Comparison of ENCODE assay signal across 8 cellular contexts in genomic region chr3:88058593-88059379, GRCh38. TPM values are rescaled to one million over a fixed set of nuclear protein-coding genes. Genes with fewer than 3 reads are reported as not detected.
DNase-seq lines count a peak whose midpoint lies in the region; ATAC-seq and TF ChIP-seq lines count a peak whose summit lies in the region.

A gene with protein sequence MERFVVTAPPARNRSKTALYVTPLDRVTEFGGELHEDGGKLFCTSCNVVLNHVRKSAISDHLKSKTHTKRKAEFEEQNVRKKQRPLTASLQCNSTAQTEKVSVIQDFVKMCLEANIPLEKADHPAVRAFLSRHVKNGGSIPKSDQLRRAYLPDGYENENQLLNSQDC (minus strand): TSS chr3:88059005. CDS start chr3:88055976, 3,029 bp downstream.
ZNF654 (plus strand) TSS chr3:88059255; CDS start chr3:88059320, 65 bp downstream.

- no peaks in the 10 kb centered on the region; the same call in 1 of the 2 replicates for H3K4me1 ChIP-seq in Panc1 (ENCODE audit: control insufficient read depth, insufficient read depth, low read length)
- no peaks in the 10 kb centered on the region for H3K4me1 ChIP-seq in esophagus (ENCODE audit: control insufficient read depth in 2 of 2, insufficient read depth in 2 of 2, low read length in 1 of 2)
- H3K4me1 ChIP-seq in mucosa of stomach (ENCODE audit: control insufficient read depth, insufficient read depth, low read length): no peaks in the 10 kb centered on the region

- H3K4me3 ChIP-seq in Panc1 (ENCODE audit: low read depth in 2 of 2, low read length in 2 of 2): peak within 1 kb of the TSS; percentile 65 to 94
- H3K4me3 ChIP-seq in esophagus (ENCODE audit: low read depth in 1 of 2, low read length in 2 of 2): peak within 1 kb of the TSS; percentile 84 to 94
- H3K4me3 ChIP-seq in mucosa of stomach (ENCODE audit: low read length): peak within 1 kb of the TSS; percentile 93

- H3K9ac ChIP-seq in mucosa of stomach (ENCODE audit: low read length): peak within 1 kb of the TSS; percentile 94

- peak within 1 kb of the TSS; percentile 98 for H3K4me3 Mint-ChIP-seq in activated T-cell treated with anti-CD3 and anti-CD28 coated beads, Interleukin-2, amount 50 U/mL, for 4 hours

- 0% methylated on average over 65 to 76 of the region's 76 CpGs for WGBS in esophagus, 2 donors

- no TSS peak for BruUV-seq in Panc1 (replicated peaks; lab: Mats Ljungman, UMichigan)

- in situ Hi-C loops in Panc1 (cut with HindIII; ENCODE audit: low pct_unique_long_range_greater_than_20kb, low sequenced_read_pairs): no loop called here

- ATAC-seq in GM21723 (IDR thresholded peaks at IDR 0.05; ENCODE audit: unreplicated experiment): peak; percentile 94
- ATAC-seq in Panc1: peak; percentile 96
- peak; percentile 93 to 94 for ATAC-seq in activated T-cell treated with anti-CD3 and anti-CD28 coated beads, Interleukin-2, amount 50 U/mL, for 4 hours

- intact Hi-C loops in Panc1 (cut with micrococcal nuclease; ENCODE audit: unreplicated experiment): no loop called here

- DNase-seq in DMS53 (lab: John Stamatoyannopoulos, UW) (peak; percentile 93), KG1 (lab: John Stamatoyannopoulos, UW) (peak; percentile 95), Panc1 (ENCODE audit: low read depth, low spot score) (peak; percentile 88)
- peak; percentile 99 for DNase-seq in activated T-cell treated with anti-CD3 and anti-CD28 coated beads, Interleukin-2, amount 50 U/mL, for 4 hours
- peak; percentile 98 for DNase-seq in stimulated activated CD8-positive, alpha-beta memory T cell treated with anti-CD3 and anti-CD28 coated beads, Interleukin-7, amount 100 ng/mL, for 1 hour (ENCODE audit: low read depth in 2 of 2)

- no peak for TF ChIP-seq CTCF in Panc1 (IDR thresholded peaks at IDR 0.05)

- H3K36me3 Mint-ChIP-seq in activated T-cell treated with anti-CD3 and anti-CD28 coated beads, Interleukin-2, amount 50 U/mL, for 4 hours (ENCODE audit: insufficient read depth): peaks cover 20% of the 10 kb centered on the region

- H3K9me3 ChIP-seq in Panc1 (ENCODE audit: control insufficient read depth, insufficient read depth, low read depth, low read length) (no peaks in the 10 kb centered on the region), esophagus (ENCODE audit: control insufficient read depth in 2 of 2, insufficient read depth in 1 of 2, low read depth in 1 of 2, low read length in 1 of 2) (no peaks in the 10 kb centered on the region), mucosa of stomach (ENCODE audit: control insufficient read depth, low read length) (no peaks in the 10 kb centered on the region)

- no peaks in the 10 kb centered on the region for H3K27me3 Mint-ChIP-seq in activated T-cell treated with anti-CD3 and anti-CD28 coated beads, Interleukin-2, amount 50 U/mL, for 4 hours (ENCODE audit: low read depth)

- H3K27ac ChIP-seq in Panc1 (ENCODE audit: low read length): peak within 1 kb of the TSS; percentile 89
- H3K27ac ChIP-seq in esophagus (ENCODE audit: low read depth in 2 of 2, low read length in 1 of 2): peak within 1 kb of the TSS; percentile 98 to 99

- POLR2A ChIA-PET in Panc1 (lab: Charles Lee): interaction anchor here (0.6 kb wide), 2 partner anchors 22 to 636 kb away, joined by 3 to 4 read pairs; no protein-coding TSS in a partner anchor

- H3K4me1 Mint-ChIP-seq in activated T-cell treated with anti-CD3 and anti-CD28 coated beads, Interleukin-2, amount 50 U/mL, for 4 hours (ENCODE audit: low read depth): peaks cover 58% of the 10 kb centered on the region

- H3K9me3 Mint-ChIP-seq in activated T-cell treated with anti-CD3 and anti-CD28 coated beads, Interleukin-2, amount 50 U/mL, for 4 hours: no peaks in the 10 kb centered on the region

- H3K36me3 ChIP-seq in Panc1 (ENCODE audit: control insufficient read depth, insufficient read depth, low read length) (peaks cover 24% of the 10 kb centered on the region), esophagus (ENCODE audit: control insufficient read depth in 2 of 2, insufficient read depth in 2 of 2, low read length in 1 of 2) (peaks cover 0 to 4% of the 10 kb centered on the region in 2 donors), mucosa of stomach (ENCODE audit: control insufficient read depth, insufficient read depth, low read length) (no peaks in the 10 kb centered on the region)

- CTCF ChIA-PET in Panc1 (lab: Charles Lee): no interaction called here

- H3K27me3 ChIP-seq in Panc1 (ENCODE audit: control insufficient read depth, insufficient read depth, low read length) (no peaks in the 10 kb centered on the region), esophagus (ENCODE audit: control insufficient read depth in 1 of 2, insufficient read depth in 2 of 2, low read length in 2 of 2) (no peaks in the 10 kb centered on the region), mucosa of stomach (ENCODE audit: control insufficient read depth, insufficient read depth, low read length) (no peaks in the 10 kb centered on the region)

RNA-seq across cellular contexts. Expression of the first gene that starts in this region (rescaled TPM):
- 47.2 TPM for total RNA-seq in Panc1 (2021; ENCODE audit: unreplicated experiment)
- 26.4 TPM for polyA plus RNA-seq in Panc1 (2012; ENCODE audit: insufficient read length)
- 10 to 100 TPM; 51.9 to 62.6 (median 58.7) TPM for total RNA-seq in activated T-cell treated with anti-CD3 and anti-CD28 coated beads, Interleukin-2, amount 50 U/mL, for 4 hours
- polyA plus RNA-seq in esophagus: 10 to 100 TPM; 17.7 to 24.9 TPM

RNA-seq across cellular contexts. Expression of gene ZNF654, which starts in this region (rescaled TPM):
- 10.0 TPM for total RNA-seq in Panc1 (2021; ENCODE audit: unreplicated experiment)
- polyA plus RNA-seq in Panc1 (2012; ENCODE audit: insufficient read length): 2.7 TPM
- total RNA-seq in activated T-cell treated with anti-CD3 and anti-CD28 coated beads, Interleukin-2, amount 50 U/mL, for 4 hours: 1 to 10 TPM; 8.0 to 9.2 (median 8.1) TPM
- polyA plus RNA-seq in esophagus: 1 to 10 TPM; 4.3 to 4.8 TPM

Comparison
In these comparisons a context has a peak if more than half of its experiments do, and no peak if none do; other contexts are left out.
1. Peak in every context shown above with its lines: DNase-seq, ATAC-seq, H3K4me3 ChIP-seq and H3K27ac ChIP-seq.